Comparison of ENCODE assay signal across 1 cellular context in genomic region chr1:26754086-26754874, GRCh38.
TF ChIP-seq lines count a peak whose summit lies in the region.

No MANE protein-coding gene starts in this region.

TF ChIP-seq in HCT116, 20 proteins besides CTCF, POLR2A, EP300 and RAD21 (continued from another document):
- TF ChIP-seq ZBTB33 (IDR thresholded peaks at IDR 0.05; ENCODE audit: extremely low read depth, insufficient replicate concordance, low read length) (no peak), EGR1 (IDR thresholded peaks at IDR 0.05; ENCODE audit: low read depth) (no peak), YY1 (IDR thresholded peaks at IDR 0.05; ENCODE audit: extremely low read depth, insufficient replicate concordance, low read depth, low read length) (no peak), TCF7L2 (IDR thresholded peaks at IDR 0.05; ENCODE audit: borderline replicate concordance, extremely low read depth, insufficient read depth, insufficient read length) (no peak), CBX3 (IDR thresholded peaks at IDR 0.05; ENCODE audit: low read depth) (no peak), POLR2AphosphoS5 (IDR thresholded peaks at IDR 0.05; ENCODE audit: low read depth, low read length) (no peak), EZH2phosphoT487 (IDR thresholded peaks at IDR 0.05; ENCODE audit: borderline replicate concordance) (no peak), JUND (IDR thresholded peaks at IDR 0.05) (no peak), FOSL1 (IDR thresholded peaks at IDR 0.05; ENCODE audit: low read depth) (no peak)
- TF ChIP-seq, protein P1, sequence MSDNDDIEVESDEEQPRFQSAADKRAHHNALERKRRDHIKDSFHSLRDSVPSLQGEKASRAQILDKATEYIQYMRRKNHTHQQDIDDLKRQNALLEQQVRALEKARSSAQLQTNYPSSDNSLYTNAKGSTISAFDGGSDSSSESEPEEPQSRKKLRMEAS (IDR thresholded peaks at IDR 0.05) = no peak
- TF ChIP-seq, protein P2, sequence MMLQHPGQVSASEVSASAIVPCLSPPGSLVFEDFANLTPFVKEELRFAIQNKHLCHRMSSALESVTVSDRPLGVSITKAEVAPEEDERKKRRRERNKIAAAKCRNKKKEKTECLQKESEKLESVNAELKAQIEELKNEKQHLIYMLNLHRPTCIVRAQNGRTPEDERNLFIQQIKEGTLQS (IDR thresholded peaks at IDR 0.05) = no peak
TF ChIP-seq in HCT116: peak in this region for 0.
